In the genomic region with DNA sequence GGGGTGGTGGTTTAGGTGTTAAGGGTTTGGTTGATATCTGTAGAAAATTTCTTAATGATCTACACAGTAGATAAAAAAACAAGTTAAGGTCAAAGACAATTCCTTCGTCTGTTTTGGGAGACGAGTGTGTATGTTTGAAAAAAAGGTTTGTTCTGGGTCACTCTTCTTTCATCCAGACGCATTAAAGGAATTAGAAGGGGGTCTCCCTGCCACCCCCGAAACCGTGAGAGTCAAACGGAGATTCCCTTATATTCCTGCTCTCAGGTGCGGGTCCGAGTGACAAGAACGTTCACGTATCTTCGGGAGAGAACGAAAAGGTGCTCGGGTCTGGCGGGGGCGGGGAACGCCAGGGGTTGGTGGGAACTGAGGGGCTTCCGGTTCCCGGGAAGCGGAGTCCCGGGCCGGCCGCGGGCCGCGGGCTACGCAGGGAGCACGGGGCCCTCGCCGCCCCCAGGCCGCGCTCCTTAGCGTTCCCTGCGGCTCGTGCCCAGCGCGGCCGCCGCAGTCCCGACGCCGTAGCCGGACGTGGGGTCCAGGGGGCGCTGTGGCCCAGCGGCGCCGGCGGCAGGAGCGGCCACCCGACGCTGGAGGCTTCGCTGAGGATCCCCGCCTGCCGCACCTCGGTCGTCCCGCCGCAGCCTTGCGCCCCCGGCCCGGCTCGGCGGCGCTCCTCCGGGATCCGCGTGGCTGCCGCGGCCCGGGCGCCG, we compare ENCODE assay signal across 8 cellular contexts. TPM values are rescaled to one million over a fixed set of nuclear protein-coding genes. Genes with fewer than 3 reads are reported as not detected.
DNase-seq lines count a peak whose midpoint lies in the region; ATAC-seq and TF ChIP-seq lines count a peak whose summit lies in the region.

A gene with protein sequence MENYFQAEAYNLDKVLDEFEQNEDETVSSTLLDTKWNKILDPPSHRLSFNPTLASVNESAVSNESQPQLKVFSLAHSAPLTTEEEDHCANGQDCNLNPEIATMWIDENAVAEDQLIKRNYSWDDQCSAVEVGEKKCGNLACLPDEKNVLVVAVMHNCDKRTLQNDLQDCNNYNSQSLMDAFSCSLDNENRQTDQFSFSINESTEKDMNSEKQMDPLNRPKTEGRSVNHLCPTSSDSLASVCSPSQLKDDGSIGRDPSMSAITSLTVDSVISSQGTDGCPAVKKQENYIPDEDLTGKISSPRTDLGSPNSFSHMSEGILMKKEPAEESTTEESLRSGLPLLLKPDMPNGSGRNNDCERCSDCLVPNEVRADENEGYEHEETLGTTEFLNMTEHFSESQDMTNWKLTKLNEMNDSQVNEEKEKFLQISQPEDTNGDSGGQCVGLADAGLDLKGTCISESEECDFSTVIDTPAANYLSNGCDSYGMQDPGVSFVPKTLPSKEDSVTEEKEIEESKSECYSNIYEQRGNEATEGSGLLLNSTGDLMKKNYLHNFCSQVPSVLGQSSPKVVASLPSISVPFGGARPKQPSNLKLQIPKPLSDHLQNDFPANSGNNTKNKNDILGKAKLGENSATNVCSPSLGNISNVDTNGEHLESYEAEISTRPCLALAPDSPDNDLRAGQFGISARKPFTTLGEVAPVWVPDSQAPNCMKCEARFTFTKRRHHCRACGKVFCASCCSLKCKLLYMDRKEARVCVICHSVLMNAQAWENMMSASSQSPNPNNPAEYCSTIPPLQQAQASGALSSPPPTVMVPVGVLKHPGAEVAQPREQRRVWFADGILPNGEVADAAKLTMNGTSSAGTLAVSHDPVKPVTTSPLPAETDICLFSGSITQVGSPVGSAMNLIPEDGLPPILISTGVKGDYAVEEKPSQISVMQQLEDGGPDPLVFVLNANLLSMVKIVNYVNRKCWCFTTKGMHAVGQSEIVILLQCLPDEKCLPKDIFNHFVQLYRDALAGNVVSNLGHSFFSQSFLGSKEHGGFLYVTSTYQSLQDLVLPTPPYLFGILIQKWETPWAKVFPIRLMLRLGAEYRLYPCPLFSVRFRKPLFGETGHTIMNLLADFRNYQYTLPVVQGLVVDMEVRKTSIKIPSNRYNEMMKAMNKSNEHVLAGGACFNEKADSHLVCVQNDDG (N-terminal part only) (plus strand): TSS at position 577 of the 707 bp plus-strand sequence. CDS start 91,118 bp downstream, outside the sequence.

- H3K4me1 ChIP-seq in esophagus squamous epithelium (peaks cover 11 to 61% (median 15%) of the 10 kb centered on the region in 3 donors), muscle layer of duodenum (ENCODE audit: control insufficient read depth in 1 of 2, insufficient read depth in 2 of 2, low read length in 2 of 2) (peaks cover 3 to 5% of the 10 kb centered on the region in 2 donors)

- H3K27me3 ChIP-seq in HL-60 (ENCODE audit: insufficient read depth, poor library complexity, severe bottlenecking) (no peaks in the 10 kb centered on the region), esophagus squamous epithelium (no peaks in the 10 kb centered on the region), muscle layer of duodenum (ENCODE audit: low read depth, low read length) (no peaks in the 10 kb centered on the region)

- intact Hi-C loops in esophagus squamous epithelium (cut with DNase I): no loop called here

- peak in 1 of 4 donors; percentile 43 for TF ChIP-seq POLR2A in esophagus squamous epithelium (IDR thresholded peaks at IDR 0.05)

- peaks cover 32% of the 10 kb centered on the region for H3K4me1 Mint-ChIP-seq in stimulated activated memory B cell treated with anti-CD40 and anti-IgM and Interleukin-4, amounts not matched to agents 10 μg/mL and 1 μg/mL and 100 μg/mL, for 72 hours

- no peaks in the 10 kb centered on the region for H3K36me3 ChIP-seq in esophagus squamous epithelium
- no peaks in the 10 kb centered on the region for H3K36me3 ChIP-seq in muscle layer of duodenum (ENCODE audit: control insufficient read depth in 1 of 2, insufficient read depth in 2 of 2, low read length in 2 of 2)

- peak; percentile 83 for ATAC-seq in GM19397 (IDR thresholded peaks at IDR 0.05; ENCODE audit: unreplicated experiment)
- ATAC-seq in stimulated activated memory B cell treated with anti-CD40 and anti-IgM and Interleukin-4, amounts not matched to agents 10 μg/mL and 1 μg/mL and 100 μg/mL, for 72 hours: peak; percentile 88

- peaks cover 4% of the 10 kb centered on the region for H3K9me3 Mint-ChIP-seq in stimulated activated memory B cell treated with anti-CD40 and anti-IgM and Interleukin-4, amounts not matched to agents 10 μg/mL and 1 μg/mL and 100 μg/mL, for 72 hours

- H3K4me3 ChIP-seq in HL-60 (replicated peaks; ENCODE audit: insufficient read depth, low read length) (peak within 1 kb of the TSS; percentile 67), esophagus squamous epithelium (peak within 1 kb of the TSS; percentile 74 to 97 (median 87)), muscle layer of duodenum (ENCODE audit: low read depth in 1 of 2, low read length in 2 of 2) (peak within 1 kb of the TSS; percentile 81 to 93)

- H3K27ac ChIP-seq in HL-60 (replicated peaks) (peak within 1 kb of the TSS; percentile 65), esophagus squamous epithelium (peak within 1 kb of the TSS; percentile 91 to 99 (median 96)), muscle layer of duodenum (ENCODE audit: low read length) (peak within 1 kb of the TSS; percentile 84)

- no peaks in the 10 kb centered on the region for H3K36me3 Mint-ChIP-seq in stimulated activated memory B cell treated with anti-CD40 and anti-IgM and Interleukin-4, amounts not matched to agents 10 μg/mL and 1 μg/mL and 100 μg/mL, for 72 hours

- H3K4me3 Mint-ChIP-seq in stimulated activated memory B cell treated with anti-CD40 and anti-IgM and Interleukin-4, amounts not matched to agents 10 μg/mL and 1 μg/mL and 100 μg/mL, for 72 hours: peak within 1 kb of the TSS; percentile 76

- peak within 1 kb of the TSS; percentile 46 for H3K27ac Mint-ChIP-seq in stimulated activated memory B cell treated with anti-CD40 and anti-IgM and Interleukin-4, amounts not matched to agents 10 μg/mL and 1 μg/mL and 100 μg/mL, for 72 hours

- 1 to 4% methylated on average over 6 to 8 of the region's 72 CpGs for WGBS in esophagus squamous epithelium, 2 donors

- TF ChIP-seq CTCF in HL-60 (IDR thresholded peaks at IDR 0.05; ENCODE audit: insufficient read depth, low read length) (peak; percentile 48), esophagus squamous epithelium (IDR thresholded peaks at IDR 0.05) (peak; percentile 42 to 93 (median 86))

- H3K9me3 ChIP-seq in esophagus squamous epithelium (no peaks in the 10 kb centered on the region), muscle layer of duodenum (ENCODE audit: control insufficient read depth in 1 of 2, low read length in 2 of 2) (no peaks in the 10 kb centered on the region)

- DNase-seq in CD1c-positive myeloid dendritic cell (ENCODE audit: extremely low spot score) (peak; percentile 85), HL-60 (ENCODE audit: low read depth in 1 of 2, low spot score in 1 of 2) (peak in 1 of 2 experiments; percentile 67), OCI-M1 (lab: John Stamatoyannopoulos, UW) (peak; percentile 89), esophagus squamous epithelium (lab: John Stamatoyannopoulos, UW) (no peak)
- DNase-seq in activated T-cell treated with anti-CD3 and anti-CD28 coated beads, Interleukin-2, amount 50 U/mL, for 48 hours: peak; percentile 74 to 83

- peaks cover 30% of the 10 kb centered on the region for H3K27me3 Mint-ChIP-seq in stimulated activated memory B cell treated with anti-CD40 and anti-IgM and Interleukin-4, amounts not matched to agents 10 μg/mL and 1 μg/mL and 100 μg/mL, for 72 hours

RNA-seq across cellular contexts. Expression of the gene that starts here (rescaled TPM):
- 10 to 100 TPM; 12.7 to 31.1 (median 16.2) TPM for total RNA-seq in esophagus squamous epithelium
